In the genomic region with DNA sequence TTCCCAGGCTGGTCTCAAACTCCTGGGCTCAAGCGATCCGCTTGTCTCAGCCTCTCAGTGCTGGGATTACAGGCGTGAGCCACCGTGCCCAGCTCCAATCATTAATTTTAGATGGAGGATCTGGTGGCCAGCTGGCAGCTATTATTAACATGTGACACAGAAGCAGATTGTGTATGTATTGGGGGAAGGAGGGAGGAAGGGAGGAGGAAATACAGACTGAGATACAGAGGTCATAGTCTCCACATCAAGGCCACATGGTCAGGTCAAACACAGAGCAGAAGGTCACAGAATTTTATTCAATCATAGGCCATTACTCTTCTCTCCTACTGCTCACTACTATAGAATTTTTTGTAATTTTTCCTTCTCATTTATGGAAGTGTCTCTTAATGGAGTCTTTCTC, we compare ENCODE assay signal across 23 cellular contexts. TPM values are rescaled to one million over a fixed set of nuclear protein-coding genes. Genes with fewer than 3 reads are reported as not detected.
DNase-seq lines count a peak whose midpoint lies in the region; ATAC-seq, FAIRE-seq and TF ChIP-seq lines count a peak whose summit lies in the region.
"Had no signal": no experiment of that assay in that cellular context is flagged by ENCODE, and none has a peak within 500 bp of the region (broad histone marks: within the 10 kb centered on the region; RNA-seq: fewer than 3 reads in every experiment).

No MANE protein-coding gene starts in this region.

- no peak overlapping the region for H2AFZ ChIP-seq in astrocyte (ENCODE audit: low read depth, low read length)
- H2AFZ ChIP-seq in mesenchymal stem cell (ENCODE audit: low read depth, low read length): no peak overlapping the region

- DNase-seq in Right ventricle myocardium superior (no peak), left ventricle myocardium inferior (no peak), astrocyte (ENCODE audit: low read depth) (no peak), mesenchymal stem cell (no peak), iPS-NIHi7 (ENCODE audit: extremely low spot score) (no peak), pons (ENCODE audit: low spot score) (no peak)
- no peak for DNase-seq in natural killer cell treated with Interleukin-12 subunit alpha and Interleukin-12 subunit beta and Interleukin-15 and Interleukin-18, amount 100 ng/mL, for 72 hours (ENCODE audit: low spot score)
- DNase-seq: BE2C; CD4-positive, CD25-positive, alpha-beta regulatory T cell; COR-L47; GF-D8; H9; Kasumi-1; MG63; NCI-H1048; NCI-H1436; NCI-H2029; NCI-H2171; NCI-H774; PC-3; RPMI8226 had no signal

- H3K9ac ChIP-seq in astrocyte (ENCODE audit: low read length): no peak overlapping the region
- no peak overlapping the region for H3K9ac ChIP-seq in mesenchymal stem cell (ENCODE audit: low read length)

- no peaks in the 10 kb centered on the region for H4K20me1 ChIP-seq in astrocyte (ENCODE audit: insufficient read depth, low read length)

- no peaks in the 10 kb centered on the region for H3K36me3 Mint-ChIP-seq in astrocyte (ENCODE audit: low read depth, unreplicated experiment)
- no peaks in the 10 kb centered on the region for H3K36me3 Mint-ChIP-seq in natural killer cell treated with Interleukin-12 subunit alpha and Interleukin-12 subunit beta and Interleukin-15 and Interleukin-18, amount 100 ng/mL, for 72 hours
- H3K36me3 Mint-ChIP-seq: CD4-positive, CD25-positive, alpha-beta regulatory T cell had no signal

- H3K14ac ChIP-seq in mesenchymal stem cell (ENCODE audit: low read length in 2 of 2): no peak overlapping the region

- H3K4me1 ChIP-seq in left ventricle myocardium inferior (peaks cover 17% of the 10 kb centered on the region), astrocyte (ENCODE audit: insufficient read depth, low read length) (peaks cover 41% of the 10 kb centered on the region), mesenchymal stem cell (ENCODE audit: control insufficient read depth, insufficient read depth, low read depth, low read length) (peaks cover 3% of the 10 kb centered on the region)
- H3K4me1 ChIP-seq: BE2C had no signal

- no peaks in the 10 kb centered on the region for H3K27me3 Mint-ChIP-seq in astrocyte (ENCODE audit: low read depth, unreplicated experiment)
- H3K27me3 Mint-ChIP-seq in natural killer cell treated with Interleukin-12 subunit alpha and Interleukin-12 subunit beta and Interleukin-15 and Interleukin-18, amount 100 ng/mL, for 72 hours: no peaks in the 10 kb centered on the region
- H3K27me3 Mint-ChIP-seq: CD4-positive, CD25-positive, alpha-beta regulatory T cell had no signal

- intact Hi-C loops in Right ventricle myocardium superior (cut with DNase I) (no loop called here), left ventricle myocardium inferior (cut with micrococcal nuclease) (no loop called here)

- no peak overlapping the region for H3K23ac ChIP-seq in mesenchymal stem cell (ENCODE audit: low read length in 2 of 2)

- no peaks in the 10 kb centered on the region for H3K9me3 Mint-ChIP-seq in astrocyte (ENCODE audit: unreplicated experiment)
- no peaks in the 10 kb centered on the region for H3K9me3 Mint-ChIP-seq in natural killer cell treated with Interleukin-12 subunit alpha and Interleukin-12 subunit beta and Interleukin-15 and Interleukin-18, amount 100 ng/mL, for 72 hours
- H3K9me3 Mint-ChIP-seq: H9 had no signal

- no peaks in the 10 kb centered on the region for H3K79me2 ChIP-seq in astrocyte (ENCODE audit: insufficient read depth, low read length)

- H3K36me3 ChIP-seq in left ventricle myocardium inferior (no peaks in the 10 kb centered on the region), astrocyte (ENCODE audit: insufficient read depth, low read length) (no peaks in the 10 kb centered on the region), mesenchymal stem cell (ENCODE audit: control insufficient read depth in 1 of 2, insufficient read depth in 2 of 2, low read depth in 1 of 2, low read length in 2 of 2) (no peaks in the 10 kb centered on the region)
- H3K36me3 ChIP-seq: BE2C, MG63 had no signal

- peak overlapping the region; percentile 31 for H3K27ac Mint-ChIP-seq in astrocyte (ENCODE audit: unreplicated experiment)
- no peak overlapping the region for H3K27ac Mint-ChIP-seq in natural killer cell treated with Interleukin-12 subunit alpha and Interleukin-12 subunit beta and Interleukin-15 and Interleukin-18, amount 100 ng/mL, for 72 hours
- H3K27ac Mint-ChIP-seq: CD4-positive, CD25-positive, alpha-beta regulatory T cell; H9 had no signal

- H4K91ac ChIP-seq in mesenchymal stem cell (ENCODE audit: low read length): no peak overlapping the region

- H3K27ac ChIP-seq in left ventricle myocardium inferior (replicated peaks): no peak overlapping the region
- no peak overlapping the region for H3K27ac ChIP-seq in astrocyte (ENCODE audit: low read depth, low read length)
- H3K27ac ChIP-seq in mesenchymal stem cell (ENCODE audit: low read length, poor library complexity, severe bottlenecking): no peak overlapping the region

- no peak overlapping the region for H2BK15ac ChIP-seq in mesenchymal stem cell (ENCODE audit: low read depth, poor library complexity, severe bottlenecking)

- H4K8ac ChIP-seq in mesenchymal stem cell (ENCODE audit: low read length): no peak overlapping the region

- H3K4me2 ChIP-seq in astrocyte (ENCODE audit: low read length) (no peak overlapping the region), mesenchymal stem cell (ENCODE audit: low read length, poor library complexity, severe bottlenecking) (no peak overlapping the region)

- H3K27me3 ChIP-seq in left ventricle myocardium inferior (ENCODE audit: low read depth) (no peaks in the 10 kb centered on the region), astrocyte (ENCODE audit: insufficient read depth, low read length) (no peaks in the 10 kb centered on the region), mesenchymal stem cell (ENCODE audit: control insufficient read depth in 1 of 2, insufficient read depth in 1 of 2, low read length in 2 of 2) (no peaks in the 10 kb centered on the region)
- H3K27me3 ChIP-seq: BE2C, MG63 had no signal

- no peak overlapping the region for H3K4me3 Mint-ChIP-seq in astrocyte (ENCODE audit: unreplicated experiment)
- no peak overlapping the region for H3K4me3 Mint-ChIP-seq in natural killer cell treated with Interleukin-12 subunit alpha and Interleukin-12 subunit beta and Interleukin-15 and Interleukin-18, amount 100 ng/mL, for 72 hours
- H3K4me3 Mint-ChIP-seq: CD4-positive, CD25-positive, alpha-beta regulatory T cell; H9 had no signal

- no peak for FAIRE-seq in astrocyte (lab: Jason Lieb, UNC)
- FAIRE-seq: A204.1 had no signal

- peaks cover 35% of the 10 kb centered on the region for H3K4me1 Mint-ChIP-seq in astrocyte (ENCODE audit: low read depth, unreplicated experiment)
- H3K4me1 Mint-ChIP-seq in natural killer cell treated with Interleukin-12 subunit alpha and Interleukin-12 subunit beta and Interleukin-15 and Interleukin-18, amount 100 ng/mL, for 72 hours (ENCODE audit: low read depth in 2 of 2): no peaks in the 10 kb centered on the region
- H3K4me1 Mint-ChIP-seq: H9 had no signal

- peak overlapping the region; percentile 40 for H2BK5ac ChIP-seq in mesenchymal stem cell (ENCODE audit: low read depth, low read length, poor library complexity, severe bottlenecking)

- H2BK12ac ChIP-seq in mesenchymal stem cell (ENCODE audit: low read length in 2 of 2): no peak overlapping the region

- H3K4ac ChIP-seq in mesenchymal stem cell (ENCODE audit: low read depth in 1 of 2, low read length in 2 of 2): no peak overlapping the region

- 98% methylated on average over 4 of the region's 4 CpGs for WGBS in mesenchymal stem cell

- H3K4me3 ChIP-seq in left ventricle myocardium inferior: no peak overlapping the region
- no peak overlapping the region for H3K4me3 ChIP-seq in astrocyte (ENCODE audit: insufficient read depth, low read depth, low read length)
- no peak overlapping the region for H3K4me3 ChIP-seq in mesenchymal stem cell (ENCODE audit: insufficient read depth in 1 of 2, low read depth in 1 of 2, low read length in 2 of 2)
- H3K4me3 ChIP-seq: MG63 had no signal

- no peaks in the 10 kb centered on the region for H3K79me1 ChIP-seq in mesenchymal stem cell (replicated peaks; ENCODE audit: low read length, poor library complexity, severe bottlenecking)

- TF ChIP-seq CTCF in left ventricle myocardium inferior (IDR thresholded peaks at IDR 0.05; ENCODE audit: borderline replicate concordance) (no peak), astrocyte (IDR thresholded peaks at IDR 0.05; ENCODE audit: insufficient read depth, low read depth, low read length) (no peak)

- no peak overlapping the region for H3K18ac ChIP-seq in mesenchymal stem cell (ENCODE audit: low read depth in 1 of 2, low read length in 2 of 2)

- no peaks in the 10 kb centered on the region for H3K9me3 ChIP-seq in left ventricle myocardium inferior (replicated peaks)
- no peaks in the 10 kb centered on the region for H3K9me3 ChIP-seq in astrocyte (ENCODE audit: insufficient read depth, low read depth, low read length)
- no peaks in the 10 kb centered on the region for H3K9me3 ChIP-seq in mesenchymal stem cell (ENCODE audit: control insufficient read depth, low read length)
- H3K9me3 ChIP-seq: BE2C, MG63 had no signal

- no peak overlapping the region for H2AK5ac ChIP-seq in mesenchymal stem cell (ENCODE audit: low read length, severe bottlenecking)

- no peak overlapping the region for H2BK120ac ChIP-seq in mesenchymal stem cell (ENCODE audit: low read depth, low read length)

- peak; percentile 74 for ATAC-seq in Right ventricle myocardium superior (ENCODE audit: poor library complexity)
- ATAC-seq in natural killer cell treated with Interleukin-12 subunit alpha and Interleukin-12 subunit beta and Interleukin-15 and Interleukin-18, amount 100 ng/mL, for 72 hours: no peak
- ATAC-seq: PC-3 had no signal

RNA-seq across cellular contexts. Expression of a gene that starts 57.9 kb away (rescaled TPM):
- total RNA-seq in Right ventricle myocardium superior (3.3 TPM), left ventricle myocardium inferior (3.1 TPM), astrocyte (not detected in 2 replicates)
- 0.06 TPM for polyA plus RNA-seq in mesenchymal stem cell (2013, experiment 1 of 2)
- not detected for polyA plus RNA-seq in mesenchymal stem cell (2013, experiment 2 of 2)
- not detected for total RNA-seq in natural killer cell treated with Interleukin-12 subunit alpha and Interleukin-12 subunit beta and Interleukin-15 and Interleukin-18, amount 100 ng/mL, for 72 hours
- total RNA-seq: CD4-positive, CD25-positive, alpha-beta regulatory T cell; H9; HT-29; PC-3 had no signal
- polyA plus RNA-seq: CD4-positive, CD25-positive, alpha-beta regulatory T cell had no signal

RNA-seq across cellular contexts. Expression of a gene that starts 57.9 kb away (rescaled TPM):
- total RNA-seq in Right ventricle myocardium superior: 0.89 TPM
- 0.85 TPM for total RNA-seq in left ventricle myocardium inferior
- total RNA-seq in astrocyte: not detected in 2 replicates
- 0.14 TPM for polyA plus RNA-seq in mesenchymal stem cell (2013, experiment 1 of 2)
- 0.16 TPM for polyA plus RNA-seq in mesenchymal stem cell (2013, experiment 2 of 2)
- not detected for total RNA-seq in natural killer cell treated with Interleukin-12 subunit alpha and Interleukin-12 subunit beta and Interleukin-15 and Interleukin-18, amount 100 ng/mL, for 72 hours
- total RNA-seq: CD4-positive, CD25-positive, alpha-beta regulatory T cell; H9; HT-29; PC-3 had no signal
- polyA plus RNA-seq: CD4-positive, CD25-positive, alpha-beta regulatory T cell had no signal

RNA-seq across cellular contexts. Expression of a gene that starts 58.3 kb away (rescaled TPM):
- total RNA-seq in Right ventricle myocardium superior (97.2 TPM), left ventricle myocardium inferior (112 TPM), astrocyte (63.9 and 66.6 TPM in 2 replicates)
- polyA plus RNA-seq in mesenchymal stem cell (2013, experiment 1 of 2): 84.9 TPM
- 88.5 TPM for polyA plus RNA-seq in mesenchymal stem cell (2013, experiment 2 of 2)
- total RNA-seq in natural killer cell treated with Interleukin-12 subunit alpha and Interleukin-12 subunit beta and Interleukin-15 and Interleukin-18, amount 100 ng/mL, for 72 hours: 100 to 1,000 TPM in 1 of 2 donors, 10 to 100 TPM in 1; 97.8 to 138 TPM
